In the genomic region with DNA sequence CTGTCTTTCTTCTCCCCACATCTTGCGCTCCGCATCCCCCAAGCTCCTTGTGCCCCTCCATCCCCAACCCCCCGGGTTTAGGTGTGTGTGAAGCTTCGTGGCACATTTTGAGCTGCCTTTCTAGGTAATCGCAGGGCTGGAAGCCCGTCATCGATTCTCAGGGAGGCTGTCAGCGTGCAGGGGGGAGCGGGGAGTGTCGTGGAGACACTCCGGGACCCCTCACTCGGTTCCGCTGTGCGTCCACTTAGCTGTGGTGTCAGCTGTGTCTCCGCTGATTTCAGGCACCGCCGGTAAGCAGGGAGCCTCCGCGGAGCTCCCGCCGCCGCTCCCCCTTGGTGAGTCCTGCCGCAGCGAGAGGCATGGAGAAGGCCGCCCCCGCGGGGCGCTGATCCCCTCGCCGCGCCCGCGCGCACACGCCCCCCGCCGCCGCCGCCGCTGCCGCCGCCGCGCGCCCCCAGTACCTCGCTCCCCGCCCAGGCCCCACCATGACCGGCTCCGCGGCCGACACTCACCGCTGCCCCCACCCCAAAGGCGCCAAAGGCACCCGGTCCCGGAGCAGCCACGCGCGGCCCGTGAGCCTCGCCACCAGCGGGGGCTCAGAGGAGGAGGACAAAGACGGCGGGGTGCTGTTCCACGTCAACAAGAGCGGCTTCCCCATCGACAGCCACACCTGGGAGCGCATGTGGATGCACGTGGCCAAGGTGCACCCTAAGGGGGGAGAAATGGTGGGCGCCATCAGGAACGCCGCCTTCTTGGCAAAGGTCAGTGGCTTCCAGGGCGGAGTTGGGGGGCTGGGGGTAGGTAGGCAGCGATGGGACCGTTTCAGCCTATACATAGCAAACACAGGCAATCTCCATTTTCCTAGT, we compare ENCODE assay signal across 1 cellular context.
TF ChIP-seq lines count a peak whose summit lies in the region.

No MANE protein-coding gene starts in this region.

TF ChIP-seq in HEK293, 187 proteins besides CTCF, POLR2A, EP300 and RAD21 (continued from another document):
- TF ChIP-seq, protein P1, sequence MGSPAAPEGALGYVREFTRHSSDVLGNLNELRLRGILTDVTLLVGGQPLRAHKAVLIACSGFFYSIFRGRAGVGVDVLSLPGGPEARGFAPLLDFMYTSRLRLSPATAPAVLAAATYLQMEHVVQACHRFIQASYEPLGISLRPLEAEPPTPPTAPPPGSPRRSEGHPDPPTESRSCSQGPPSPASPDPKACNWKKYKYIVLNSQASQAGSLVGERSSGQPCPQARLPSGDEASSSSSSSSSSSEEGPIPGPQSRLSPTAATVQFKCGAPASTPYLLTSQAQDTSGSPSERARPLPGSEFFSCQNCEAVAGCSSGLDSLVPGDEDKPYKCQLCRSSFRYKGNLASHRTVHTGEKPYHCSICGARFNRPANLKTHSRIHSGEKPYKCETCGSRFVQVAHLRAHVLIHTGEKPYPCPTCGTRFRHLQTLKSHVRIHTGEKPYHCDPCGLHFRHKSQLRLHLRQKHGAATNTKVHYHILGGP (tag by site-specific recombination; IDR thresholded peaks at IDR 0.05), result no peak
- TF ChIP-seq SALL2 (tag by site-specific recombination; IDR thresholded peaks at IDR 0.05; ENCODE audit: borderline replicate concordance), result no peak
- no peak for TF ChIP-seq ZNF777 (tag by site-specific recombination; IDR thresholded peaks at IDR 0.05; ENCODE audit: borderline replicate concordance)
